In genomic region chr20:40970218-40970617, GRCh38 we compare ENCODE assay signal across 24 cellular contexts. TPM values are rescaled to one million over a fixed set of nuclear protein-coding genes. Genes with fewer than 3 reads are reported as not detected.
DNase-seq lines count a peak whose midpoint lies in the region; ATAC-seq and TF ChIP-seq lines count a peak whose summit lies in the region.
"Had no signal": no experiment of that assay in that cellular context is flagged by ENCODE, and none has a peak within 500 bp of the region (broad histone marks: within the 10 kb centered on the region; RNA-seq: fewer than 3 reads in every experiment).

No MANE protein-coding gene starts in this region.

- 93 to 96% methylated on average over 6 of the region's 6 CpGs for WGBS in heart right ventricle, 2 donors

- ATAC-seq in heart right ventricle: no peak
- peak; percentile 15 for ATAC-seq in upper lobe of right lung
- ATAC-seq: stimulated activated naive B cell treated with anti-CD40 and anti-IgM and Interleukin-4, amounts not matched to agents 10 μg/mL and 1 μg/mL and 100 μg/mL, for 72 hours had no signal

- no peak overlapping the region for H3K27ac Mint-ChIP-seq in activated naive CD8-positive, alpha-beta T cell treated with anti-CD3 and anti-CD28 coated beads for 36 hours
- no peak overlapping the region for H3K27ac Mint-ChIP-seq in nephron progenitor cell
- H3K27ac Mint-ChIP-seq: memory B cell; nephron; stimulated activated naive B cell treated with anti-CD40 and anti-IgM and Interleukin-4, amounts not matched to agents 10 μg/mL and 1 μg/mL and 100 μg/mL, for 72 hours had no signal

- H3K27ac ChIP-seq in cardiac muscle cell: no peak overlapping the region
- H3K27ac ChIP-seq in heart right ventricle: no peak overlapping the region
- no peak overlapping the region for H3K27ac ChIP-seq in upper lobe of right lung
- no peak overlapping the region for H3K27ac ChIP-seq in tibial artery
- H3K27ac ChIP-seq: GM23248, hepatocyte, transverse colon had no signal

- peaks cover 12% of the 10 kb centered on the region for H3K4me1 Mint-ChIP-seq in activated naive CD8-positive, alpha-beta T cell treated with anti-CD3 and anti-CD28 coated beads for 36 hours
- H3K4me1 Mint-ChIP-seq in nephron progenitor cell: peaks cover 19% of the 10 kb centered on the region

- no peak for DNase-seq in cardiac muscle cell (ENCODE audit: low read depth in 1 of 2, low spot score in 1 of 2)
- DNase-seq in heart right ventricle: no peak
- peak; percentile 48 for DNase-seq in activated CD8-positive, alpha-beta memory T cell treated with anti-CD3 and anti-CD28 coated beads, Interleukin-2, amount 50 U/mL, for 48 hours
- DNase-seq in foreskin fibroblast: peak in 1 of 2 donors; percentile 28
- DNase-seq in upper lobe of right lung: no peak
- DNase-seq in activated naive CD8-positive, alpha-beta T cell treated with anti-CD3 and anti-CD28 coated beads for 36 hours: no peak
- no peak for DNase-seq in tibial artery
- no peak for DNase-seq in nephron progenitor cell
- DNase-seq: activated CD4-positive, CD25-positive, alpha-beta regulatory T cell; CD4-positive, alpha-beta memory T cell; DMS53; effector CD8-positive, alpha-beta T cell; GM23248; kidney glomerular epithelial cell; NCI-H187 treated with DMSO at 0.1 percent for 48 hours; NCI-H345; SIG-M5; stimulated activated CD4-positive, alpha-beta T cell treated with anti-CD3 and anti-CD28 coated beads, Interleukin-15, amount 100 ng/mL, for 24 hours; stimulated activated naive B cell treated with anti-CD40 and anti-IgM and Interleukin-4, amounts not matched to agents 10 μg/mL and 1 μg/mL and 100 μg/mL, for 72 hours; T-helper 2 cell; transverse colon had no signal

- no peaks in the 10 kb centered on the region for H3K36me3 Mint-ChIP-seq in activated naive CD8-positive, alpha-beta T cell treated with anti-CD3 and anti-CD28 coated beads for 36 hours
- H3K36me3 Mint-ChIP-seq in nephron progenitor cell (ENCODE audit: low read depth): no peaks in the 10 kb centered on the region
- H3K36me3 Mint-ChIP-seq: CD4-positive, alpha-beta memory T cell; memory B cell; stimulated activated naive B cell treated with anti-CD40 and anti-IgM and Interleukin-4, amounts not matched to agents 10 μg/mL and 1 μg/mL and 100 μg/mL, for 72 hours had no signal

- no peak overlapping the region for H3K4me3 ChIP-seq in cardiac muscle cell
- no peak overlapping the region for H3K4me3 ChIP-seq in heart right ventricle
- H3K4me3 ChIP-seq in foreskin fibroblast (ENCODE audit: low read depth in 1 of 2, low read length in 2 of 2): no peak overlapping the region
- no peak overlapping the region for H3K4me3 ChIP-seq in upper lobe of right lung
- H3K4me3 ChIP-seq in tibial artery: no peak overlapping the region
- H3K4me3 ChIP-seq: GM23248, hepatocyte, transverse colon had no signal

- TF ChIP-seq CTCF in cardiac muscle cell (IDR thresholded peaks at IDR 0.05; ENCODE audit: low read depth, low read length) (peak; percentile 16), heart right ventricle (IDR thresholded peaks at IDR 0.05) (no peak), foreskin fibroblast (IDR thresholded peaks at IDR 0.05; ENCODE audit: low read depth, low read length) (peak; percentile 32), upper lobe of right lung (IDR thresholded peaks at IDR 0.05) (no peak), tibial artery (IDR thresholded peaks at IDR 0.05) (no peak), nephron progenitor cell (IDR thresholded peaks at IDR 0.05) (no peak)

- H3K4me3 Mint-ChIP-seq in activated naive CD8-positive, alpha-beta T cell treated with anti-CD3 and anti-CD28 coated beads for 36 hours: no peak overlapping the region
- no peak overlapping the region for H3K4me3 Mint-ChIP-seq in nephron progenitor cell
- H3K4me3 Mint-ChIP-seq: memory B cell; nephron; stimulated activated naive B cell treated with anti-CD40 and anti-IgM and Interleukin-4, amounts not matched to agents 10 μg/mL and 1 μg/mL and 100 μg/mL, for 72 hours had no signal

- H3K27me3 Mint-ChIP-seq in activated naive CD8-positive, alpha-beta T cell treated with anti-CD3 and anti-CD28 coated beads for 36 hours: peaks cover 19% of the 10 kb centered on the region
- H3K27me3 Mint-ChIP-seq in nephron progenitor cell (ENCODE audit: low read depth, poor library complexity): peaks cover 17% of the 10 kb centered on the region
- H3K27me3 Mint-ChIP-seq: CD4-positive, alpha-beta memory T cell; memory B cell had no signal

- H3K9me3 Mint-ChIP-seq in activated naive CD8-positive, alpha-beta T cell treated with anti-CD3 and anti-CD28 coated beads for 36 hours: no peaks in the 10 kb centered on the region
- peaks cover 3% of the 10 kb centered on the region for H3K9me3 Mint-ChIP-seq in nephron progenitor cell
- H3K9me3 Mint-ChIP-seq: CD4-positive, alpha-beta memory T cell; memory B cell; nephron; stimulated activated naive B cell treated with anti-CD40 and anti-IgM and Interleukin-4, amounts not matched to agents 10 μg/mL and 1 μg/mL and 100 μg/mL, for 72 hours had no signal

- H3K9me3 ChIP-seq in cardiac muscle cell (ENCODE audit: low read depth) (no peaks in the 10 kb centered on the region), heart right ventricle (no peaks in the 10 kb centered on the region), upper lobe of right lung (no peaks in the 10 kb centered on the region), tibial artery (no peaks in the 10 kb centered on the region)
- H3K9me3 ChIP-seq: transverse colon had no signal

- H3K27me3 ChIP-seq in cardiac muscle cell: no peaks in the 10 kb centered on the region
- H3K27me3 ChIP-seq in heart right ventricle: peaks cover 0 to 23% (median 0%) of the 10 kb centered on the region in 7 donors
- H3K27me3 ChIP-seq in upper lobe of right lung: no peaks in the 10 kb centered on the region
- H3K27me3 ChIP-seq in tibial artery: no peaks in the 10 kb centered on the region
- H3K27me3 ChIP-seq: hepatocyte, transverse colon had no signal

- H3K36me3 ChIP-seq in cardiac muscle cell (no peaks in the 10 kb centered on the region), heart right ventricle (no peaks in the 10 kb centered on the region), upper lobe of right lung (no peaks in the 10 kb centered on the region), tibial artery (no peaks in the 10 kb centered on the region)
- H3K36me3 ChIP-seq: transverse colon had no signal

- intact Hi-C loops in heart right ventricle (cut with DNase I): loop anchor here in 5 of 10 donors (5.0 to 10.0 kb wide), 4 partner anchors 122 to 375 kb away; partner anchors contain the start of gene LPIN3 (in 2 of the 5)
- intact Hi-C loops in upper lobe of right lung (cut with DNase I): no loop called here
- intact Hi-C loops in tibial artery (cut with DNase I; ENCODE audit: low total_unique reads): no loop called here

- H3K4me1 ChIP-seq in cardiac muscle cell (ENCODE audit: low read depth) (no peaks in the 10 kb centered on the region), heart right ventricle (peaks cover 0 to 10% (median 0%) of the 10 kb centered on the region in 9 donors), upper lobe of right lung (no peaks in the 10 kb centered on the region), tibial artery (peaks cover 0 to 4% (median 0%) of the 10 kb centered on the region in 4 donors)

RNA-seq across cellular contexts. Expression of gene TOP1, which starts 58.4 kb away (rescaled TPM):
- total RNA-seq in cardiac muscle cell (12.4 and 21.5 TPM in 2 replicates), heart right ventricle (10 to 100 TPM; 19.3 to 28.3 (median 23.8) TPM), upper lobe of right lung (67.6 TPM)
- polyA plus RNA-seq in cardiac muscle cell (21.5 and 21.7 TPM in 2 replicates), heart right ventricle (10 to 100 TPM; 13.5 to 15.0 TPM)
- total RNA-seq in activated naive CD8-positive, alpha-beta T cell treated with anti-CD3 and anti-CD28 coated beads for 36 hours: 100 to 1,000 TPM in 1 of 2 experiments, 10 to 100 TPM in 1; 99.6 to 102 TPM

Comparison
In these comparisons a context has a peak if more than half of its experiments do, and no peak if none do; other contexts are left out.
1. CTCF ChIP-seq: peak in cardiac muscle cell (single experiment) and foreskin fibroblast (single experiment); none in heart right ventricle (0 of 9), upper lobe of right lung (single experiment), tibial artery (0 of 2) and nephron progenitor cell (single experiment).